Comparison of ENCODE assay signal across 29 cellular contexts in genomic region chr1:170556910-170557309, GRCh38. TPM values are rescaled to one million over a fixed set of nuclear protein-coding genes. Genes with fewer than 3 reads are reported as not detected.
A peak's percentile ranks its signal among the peaks of the same experiment; 100 is the strongest.
DNase-seq lines count a peak whose midpoint lies in the region; ATAC-seq and TF ChIP-seq lines count a peak whose summit lies in the region.
"Had no signal": no experiment of that assay in that cellular context is flagged by ENCODE, and none has a peak within 500 bp of the region (broad histone marks: within the 10 kb centered on the region; RNA-seq: fewer than 3 reads in every experiment).

No MANE protein-coding gene starts in this region.

- H3K27ac ChIP-seq in GM23248 = peak overlapping the region; percentile 68
- H3K27ac ChIP-seq: colonic mucosa, lower lobe of right lung, ovary, right atrium auricular region, SJSA1, upper lobe of right lung had no signal

- H3K79me2 ChIP-seq in GM23248 (ENCODE audit: insufficient read depth) = no peaks in the 10 kb centered on the region

- no peak overlapping the region for H3K9ac ChIP-seq in GM23248
- peak overlapping the region; percentile 33 for H3K9ac ChIP-seq in adipocyte (ENCODE audit: low read length)

- TF ChIP-seq CTCF in retinal pigment epithelial cell (conservative IDR thresholded peaks at IDR 0.05; ENCODE audit: low read depth, low read length) (no peak), progenitor cell of endocrine pancreas (IDR thresholded peaks at IDR 0.05; ENCODE audit: unreplicated experiment) (no peak)

- H3K4me2 ChIP-seq in GM23248 (ENCODE audit: unreplicated experiment) = no peak overlapping the region

- H3K4me1 ChIP-seq in GM23248 (ENCODE audit: insufficient read depth) = peaks cover 27% of the 10 kb centered on the region
- peaks cover 28% of the 10 kb centered on the region for H3K4me1 ChIP-seq in adipocyte (ENCODE audit: control insufficient read depth, insufficient read depth, low read length)
- H3K4me1 ChIP-seq: colonic mucosa, right atrium auricular region, upper lobe of right lung had no signal

- no peaks in the 10 kb centered on the region for H3K9me2 ChIP-seq in GM23248 (ENCODE audit: insufficient read depth)

- no peak overlapping the region for H3K4me3 Mint-ChIP-seq in progenitor cell of endocrine pancreas (ENCODE audit: low read depth)
- H3K4me3 Mint-ChIP-seq: activated naive CD4-positive, alpha-beta T cell treated with anti-CD3 and anti-CD28 coated beads, Interleukin-2, amount 10 ng/mL, durations not matched to agents 7 days and 5 days; activated T-helper 1 cell treated with anti-CD3 and anti-CD28 coated beads, Interleukin-12 subunit alpha, Interleukin-12 subunit beta, Interleukin-2, Interleukin-4 antibody, amounts not matched to agents 30 ng/mL and 10 ng/mL and 1 ng/mL, durations not matched to agents 14 hours and 24 hours and 36 hours; CD4-positive, CD25-positive, alpha-beta regulatory T cell; nephron had no signal

- H4K20me1 ChIP-seq in GM23248 (ENCODE audit: insufficient read depth) = no peaks in the 10 kb centered on the region

- H3F3A ChIP-seq in GM23248 (ENCODE audit: insufficient read depth) = peaks cover 72% of the 10 kb centered on the region

- in situ Hi-C loops in GM23248 (cut with MboI) = no loop called here

- no peaks in the 10 kb centered on the region for H3K9me3 Mint-ChIP-seq in progenitor cell of endocrine pancreas (ENCODE audit: low read depth)

- DNase-seq in GM23248 (peak; percentile 78), adipocyte (ENCODE audit: low read depth) (peak; percentile 59), fibroblast of peridontal ligament (ENCODE audit: extremely low read depth) (peak; percentile 66), retinal pigment epithelial cell (ENCODE audit: low read depth) (peak; percentile 85), ureter (ENCODE audit: low spot score) (no peak), progenitor cell of endocrine pancreas (ENCODE audit: low spot score, unreplicated experiment) (no peak)
- DNase-seq: activated CD4-positive, alpha-beta T cell treated with anti-CD3 and anti-CD28 coated beads, Interleukin-2, amount 50 U/mL, for 48 hours; activated CD8-positive, alpha-beta memory T cell treated with anti-CD3 and anti-CD28 coated beads, Interleukin-2, amount 50 U/mL, for 4 hours; activated naive CD4-positive, alpha-beta T cell treated with anti-CD3 and anti-CD28 coated beads, Interleukin-2, amount 10 ng/mL, durations not matched to agents 7 days and 5 days; amygdala; CD4-positive, CD25-positive, alpha-beta regulatory T cell; colonic mucosa; effector memory CD4-positive, alpha-beta T cell; lower lobe of right lung; MM.1S; NCI-H1417; NCI-H345; NCI-H774; ovary; stimulated activated CD4-positive, alpha-beta T cell treated with anti-CD3 and anti-CD28 coated beads, Interleukin-4, amount 100 ng/mL, for 1 hour; substantia nigra; upper lobe of right lung had no signal

- no peak for ATAC-seq in esophagus mucosa
- ATAC-seq in HG02678 (IDR thresholded peaks at IDR 0.05; ENCODE audit: unreplicated experiment) = no peak
- ATAC-seq: activated CD4-positive, CD25-positive, alpha-beta regulatory T cell treated with anti-CD3 and anti-CD28 coated beads, Interleukin-2, amount 50 U/mL, for 24 hours; lower lobe of right lung; upper lobe of right lung had no signal

- H3K4me3 ChIP-seq in GM23248 (no peak overlapping the region), adipocyte (ENCODE audit: low read length) (peak overlapping the region; percentile 4), retinal pigment epithelial cell (ENCODE audit: low read length) (no peak overlapping the region)
- H3K4me3 ChIP-seq: colonic mucosa, lower lobe of right lung, ovary, right atrium auricular region, SJSA1, upper lobe of right lung had no signal

- H3K27ac Mint-ChIP-seq in progenitor cell of endocrine pancreas = no peak overlapping the region
- H3K27ac Mint-ChIP-seq: activated naive CD4-positive, alpha-beta T cell treated with anti-CD3 and anti-CD28 coated beads, Interleukin-2, amount 10 ng/mL, durations not matched to agents 7 days and 5 days; activated T-helper 1 cell treated with anti-CD3 and anti-CD28 coated beads, Interleukin-12 subunit alpha, Interleukin-12 subunit beta, Interleukin-2, Interleukin-4 antibody, amounts not matched to agents 30 ng/mL and 10 ng/mL and 1 ng/mL, durations not matched to agents 14 hours and 24 hours and 36 hours; CD4-positive, CD25-positive, alpha-beta regulatory T cell had no signal

- H3K36me3 ChIP-seq in GM23248 (ENCODE audit: low read depth) = peaks cover 20% of the 10 kb centered on the region
- peaks cover 20% of the 10 kb centered on the region for H3K36me3 ChIP-seq in adipocyte (ENCODE audit: control insufficient read depth, insufficient read depth, low read length, severe bottlenecking)
- H3K36me3 ChIP-seq: colonic mucosa, ovary had no signal

- H3K9me3 ChIP-seq in GM23248 (ENCODE audit: low read depth) (no peaks in the 10 kb centered on the region), adipocyte (ENCODE audit: control insufficient read depth, low read length) (peaks cover 34% of the 10 kb centered on the region)
- H3K9me3 ChIP-seq: colonic mucosa, lower lobe of right lung, ovary, right atrium auricular region, SJSA1 had no signal

- H3K36me3 Mint-ChIP-seq in progenitor cell of endocrine pancreas (ENCODE audit: insufficient read depth) = peaks cover 6% of the 10 kb centered on the region

- H2AFZ ChIP-seq in GM23248 = no peak overlapping the region

- H3K27me3 ChIP-seq in GM23248 (replicated peaks; ENCODE audit: insufficient read depth) = no peaks in the 10 kb centered on the region
- H3K27me3 ChIP-seq in adipocyte (replicated peaks; ENCODE audit: control insufficient read depth, insufficient read depth, low read length) = no peaks in the 10 kb centered on the region
- H3K27me3 ChIP-seq: colonic mucosa, ovary, right atrium auricular region, SJSA1, upper lobe of right lung had no signal

- no peaks in the 10 kb centered on the region for H3K27me3 Mint-ChIP-seq in progenitor cell of endocrine pancreas
- H3K27me3 Mint-ChIP-seq: activated naive CD4-positive, alpha-beta T cell treated with anti-CD3 and anti-CD28 coated beads, Interleukin-2, amount 10 ng/mL, durations not matched to agents 7 days and 5 days; CD4-positive, CD25-positive, alpha-beta regulatory T cell had no signal

- no peaks in the 10 kb centered on the region for H3K4me1 Mint-ChIP-seq in progenitor cell of endocrine pancreas (ENCODE audit: low read depth)
- H3K4me1 Mint-ChIP-seq: activated naive CD4-positive, alpha-beta T cell treated with anti-CD3 and anti-CD28 coated beads, Interleukin-2, amount 10 ng/mL, durations not matched to agents 7 days and 5 days; CD4-positive, CD25-positive, alpha-beta regulatory T cell had no signal

RNA-seq across cellular contexts. Expression of gene GORAB, which starts 24.9 kb away (rescaled TPM):
- total RNA-seq in GM23248 (2014; rRNA removed; shearing (Covaris generic)) = 16.4 and 27.7 TPM in 2 replicates
- polyA plus RNA-seq in GM23248 (2016; fragmentation: Nextera tagmentation; extraction: Ambion mirVana) = 14.7 and 16.6 TPM in 2 replicates
- total RNA-seq in ureter (18.2 TPM), progenitor cell of endocrine pancreas (23.1 and 26.2 TPM in 2 replicates), esophagus mucosa (4.7 TPM)

Comparison
In these comparisons a context has a peak if more than half of its experiments do, and no peak if none do; other contexts are left out.
1. DNase-seq: peak in GM23248 (single experiment), adipocyte (single experiment), fibroblast of peridontal ligament (single experiment) and retinal pigment epithelial cell (single experiment); none in ureter (single experiment) and progenitor cell of endocrine pancreas (single experiment).